ENCODE assay signal across 8 cellular contexts in the genomic region with DNA sequence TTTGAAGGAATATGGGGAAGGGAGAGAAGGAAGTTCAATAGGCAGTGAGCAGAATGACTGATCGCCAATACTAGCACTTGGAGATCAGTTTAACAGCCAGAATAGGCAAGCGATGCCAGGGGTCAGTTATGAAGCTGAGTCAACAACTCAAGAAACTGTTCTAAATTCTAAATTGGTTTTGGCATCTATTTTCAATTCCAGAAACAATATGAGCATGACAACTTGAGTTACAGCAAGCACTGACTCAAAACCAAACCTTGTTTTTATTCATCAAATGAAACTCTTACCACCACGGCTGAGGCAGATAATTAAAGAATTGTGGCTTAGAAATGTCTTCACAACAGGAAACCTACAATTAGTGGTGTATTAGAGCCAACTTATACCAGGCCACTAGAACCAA.
DNase-seq lines count a peak whose midpoint lies in the region; ATAC-seq and TF ChIP-seq lines count a peak whose summit lies in the region.

No MANE protein-coding gene starts in this region.

- H3K4me3 ChIP-seq in astrocyte of the cerebellum (ENCODE audit: low read depth, low read length), result no peak overlapping the region

- H3K4me1 Mint-ChIP-seq in stimulated activated effector memory CD8-positive, alpha-beta T cell treated with anti-CD3 and anti-CD28 coated beads, Interleukin-12 subunit alpha, Interleukin-12 subunit beta, amount 100 ng/mL, for 72 hours, result peaks cover 47% of the 10 kb centered on the region
- H3K4me1 Mint-ChIP-seq in naive thymus-derived CD8-positive, alpha-beta T cell, result peaks cover 17 to 40% (median 25%) of the 10 kb centered on the region in 4 donors

- in situ Hi-C loops in astrocyte of the cerebellum (cut with HindIII; ENCODE audit: low sequenced_read_pairs), result no loop called here

- peak overlapping the region; percentile 52 for H3K4me3 Mint-ChIP-seq in stimulated activated effector memory CD8-positive, alpha-beta T cell treated with anti-CD3 and anti-CD28 coated beads, Interleukin-12 subunit alpha, Interleukin-12 subunit beta, amount 100 ng/mL, for 72 hours
- peak overlapping the region in 2 of 10 donors; percentile 3 to 11 for H3K4me3 Mint-ChIP-seq in naive thymus-derived CD8-positive, alpha-beta T cell

- POLR2A ChIA-PET in naive thymus-derived CD8-positive, alpha-beta T cell (lab: Charles Lee), result no interaction called here

- DNase-seq in AG20443 (ENCODE audit: low spot score), result peak; percentile 48
- peak; percentile 71 for DNase-seq in astrocyte of the cerebellum (ENCODE audit: low read depth)
- no peak for DNase-seq in stimulated activated effector memory CD8-positive, alpha-beta T cell treated with anti-CD3 and anti-CD28 coated beads, Interleukin-12 subunit alpha, Interleukin-12 subunit beta, amount 100 ng/mL, for 72 hours (ENCODE audit: low spot score in 2 of 2)
- DNase-seq in central memory CD4-positive, alpha-beta T cell, result no peak
- DNase-seq in naive thymus-derived CD8-positive, alpha-beta T cell, result no peak
- no peak for DNase-seq in NCI-H1105 treated with DMSO at 0.1 percent for 48 hours (lab: John Stamatoyannopoulos, UW)

- peak overlapping the region; percentile 91 for H3K27ac Mint-ChIP-seq in stimulated activated effector memory CD8-positive, alpha-beta T cell treated with anti-CD3 and anti-CD28 coated beads, Interleukin-12 subunit alpha, Interleukin-12 subunit beta, amount 100 ng/mL, for 72 hours
- peak overlapping the region in 4 of 10 donors; percentile 21 to 46 (median 42) for H3K27ac Mint-ChIP-seq in naive thymus-derived CD8-positive, alpha-beta T cell

- no peak for TF ChIP-seq CTCF in astrocyte of the cerebellum (IDR thresholded peaks at IDR 0.05; ENCODE audit: low read depth, low read length, missing control alignments)

- no peaks in the 10 kb centered on the region for H3K27me3 Mint-ChIP-seq in naive thymus-derived CD8-positive, alpha-beta T cell

- no peaks in the 10 kb centered on the region for H3K9me3 Mint-ChIP-seq in stimulated activated effector memory CD8-positive, alpha-beta T cell treated with anti-CD3 and anti-CD28 coated beads, Interleukin-12 subunit alpha, Interleukin-12 subunit beta, amount 100 ng/mL, for 72 hours
- H3K9me3 Mint-ChIP-seq in naive thymus-derived CD8-positive, alpha-beta T cell, result no peaks in the 10 kb centered on the region

- H3K36me3 Mint-ChIP-seq in stimulated activated effector memory CD8-positive, alpha-beta T cell treated with anti-CD3 and anti-CD28 coated beads, Interleukin-12 subunit alpha, Interleukin-12 subunit beta, amount 100 ng/mL, for 72 hours, result no peaks in the 10 kb centered on the region
- peaks cover 4 to 64% (median 28%) of the 10 kb centered on the region in 3 donors for H3K36me3 Mint-ChIP-seq in naive thymus-derived CD8-positive, alpha-beta T cell

- peak; percentile 88 for ATAC-seq in GM19035 (IDR thresholded peaks at IDR 0.05; ENCODE audit: unreplicated experiment)
- ATAC-seq in HG03103 (IDR thresholded peaks at IDR 0.05; ENCODE audit: low read depth, unreplicated experiment), result peak; percentile 85
- ATAC-seq in stimulated activated effector memory CD8-positive, alpha-beta T cell treated with anti-CD3 and anti-CD28 coated beads, Interleukin-12 subunit alpha, Interleukin-12 subunit beta, amount 100 ng/mL, for 72 hours, result peak; percentile 81
- ATAC-seq in naive thymus-derived CD8-positive, alpha-beta T cell, result no peak

Comparison
In these comparisons a context has a peak if more than half of its experiments do, and no peak if none do; other contexts are left out.
1. DNase-seq: peak in AG20443 (single experiment) and astrocyte of the cerebellum (single experiment); none in stimulated activated effector memory CD8-positive, alpha-beta T cell treated with anti-CD3 and anti-CD28 coated beads, Interleukin-12 subunit alpha, Interleukin-12 subunit beta, amount 100 ng/mL, for 72 hours (0 of 2), central memory CD4-positive, alpha-beta T cell (single experiment), naive thymus-derived CD8-positive, alpha-beta T cell (0 of 10) and NCI-H1105 treated with DMSO at 0.1 percent for 48 hours (single experiment).
2. ATAC-seq: peak in GM19035 (single experiment), HG03103 (single experiment) and stimulated activated effector memory CD8-positive, alpha-beta T cell treated with anti-CD3 and anti-CD28 coated beads, Interleukin-12 subunit alpha, Interleukin-12 subunit beta, amount 100 ng/mL, for 72 hours (single experiment); none in naive thymus-derived CD8-positive, alpha-beta T cell (0 of 2).